Comparison of ENCODE assay signal across 16 cellular contexts in genomic region chr10:74896788-74897527, GRCh38.
DNase-seq lines count a peak whose midpoint lies in the region; ATAC-seq, FAIRE-seq and TF ChIP-seq lines count a peak whose summit lies in the region.
"Had no signal": no experiment of that assay in that cellular context is flagged by ENCODE, and none has a peak within 500 bp of the region (broad histone marks: within the 10 kb centered on the region; RNA-seq: fewer than 3 reads in every experiment).

No MANE protein-coding gene starts in this region.

- peaks cover 36% of the 10 kb centered on the region for H3K4me1 ChIP-seq in HEK293 (ENCODE audit: control insufficient read depth, insufficient read depth, low read length)

- no peak for TF ChIP-seq POLR2A in GM12892 (IDR thresholded peaks at IDR 0.05; ENCODE audit: low read depth, low read length)

- H3K36me3 ChIP-seq in HEK293 (ENCODE audit: control insufficient read depth in 2 of 2, insufficient read depth in 1 of 2, low read length in 2 of 2): no peaks in the 10 kb centered on the region
- H3K36me3 ChIP-seq: ovary, tibial nerve had no signal

- H3K9me3 ChIP-seq in HEK293 (ENCODE audit: control insufficient read depth, insufficient read depth, low read depth, low read length): no peaks in the 10 kb centered on the region
- H3K9me3 ChIP-seq: ovary, SK-N-SH, tibial nerve had no signal

- peaks cover 7% of the 10 kb centered on the region for H3K36me3 Mint-ChIP-seq in T-helper 1 cell treated with Interleukin-12 subunit alpha and Interleukin-12 subunit beta and Interleukin-4 antibody, amounts not matched to agents 30 μg/mL and 1 μg/mL, for 36 hours (ENCODE audit: low read depth)
- H3K36me3 Mint-ChIP-seq in activated T-helper 2 cell treated with anti-CD3 and anti-CD28 coated beads, Interferon-gamma antibody, Interleukin-2, Interleukin-4, amounts not matched to agents 10 μg/mL and 5 μg/mL and 100 μg/mL, durations not matched to agents 14 hours and 24 hours and 36 hours (ENCODE audit: low read depth): peaks cover 5% of the 10 kb centered on the region
- H3K36me3 Mint-ChIP-seq in natural killer cell treated with Interleukin-12 subunit alpha and Interleukin-12 subunit beta and Interleukin-15 and Interleukin-18, amount 100 ng/mL, for 72 hours: no peaks in the 10 kb centered on the region

- peaks cover 40% of the 10 kb centered on the region for H3K4me1 Mint-ChIP-seq in T-helper 1 cell treated with Interleukin-12 subunit alpha and Interleukin-12 subunit beta and Interleukin-4 antibody, amounts not matched to agents 30 μg/mL and 1 μg/mL, for 36 hours (ENCODE audit: low read depth)
- H3K4me1 Mint-ChIP-seq in activated T-helper 2 cell treated with anti-CD3 and anti-CD28 coated beads, Interferon-gamma antibody, Interleukin-2, Interleukin-4, amounts not matched to agents 10 μg/mL and 5 μg/mL and 100 μg/mL, durations not matched to agents 14 hours and 24 hours and 36 hours (ENCODE audit: low read depth): peaks cover 50% of the 10 kb centered on the region
- H3K4me1 Mint-ChIP-seq in natural killer cell treated with Interleukin-12 subunit alpha and Interleukin-12 subunit beta and Interleukin-15 and Interleukin-18, amount 100 ng/mL, for 72 hours (ENCODE audit: low read depth in 2 of 2): peaks cover 58 to 61% of the 10 kb centered on the region in 2 donors

- peak overlapping the region; percentile 87 for H3K27ac Mint-ChIP-seq in T-helper 1 cell treated with Interleukin-12 subunit alpha and Interleukin-12 subunit beta and Interleukin-4 antibody, amounts not matched to agents 30 μg/mL and 1 μg/mL, for 36 hours
- H3K27ac Mint-ChIP-seq in activated T-helper 2 cell treated with anti-CD3 and anti-CD28 coated beads, Interferon-gamma antibody, Interleukin-2, Interleukin-4, amounts not matched to agents 10 μg/mL and 5 μg/mL and 100 μg/mL, durations not matched to agents 14 hours and 24 hours and 36 hours: peak overlapping the region; percentile 74
- peak overlapping the region; percentile 83 to 93 for H3K27ac Mint-ChIP-seq in natural killer cell treated with Interleukin-12 subunit alpha and Interleukin-12 subunit beta and Interleukin-15 and Interleukin-18, amount 100 ng/mL, for 72 hours
- H3K27ac Mint-ChIP-seq: activated naive CD8-positive, alpha-beta T cell treated with anti-CD3 and anti-CD28 coated beads, Interleukin-2, amount 10 ng/mL, durations not matched to agents 7 days and 5 days had no signal

- FAIRE-seq in GM12892 (lab: Jason Lieb, UNC): no peak

- DNase-seq in T-helper 1 cell: no peak
- DNase-seq in activated T-helper 2 cell treated with anti-CD3 and anti-CD28 coated beads, Interferon-gamma antibody, Interleukin-2, Interleukin-4, amounts not matched to agents 10 μg/mL and 5 μg/mL and 100 μg/mL, durations not matched to agents 14 hours and 24 hours and 36 hours (ENCODE audit: low spot score): no peak
- no peak for DNase-seq in natural killer cell treated with Interleukin-12 subunit alpha and Interleukin-12 subunit beta and Interleukin-15 and Interleukin-18, amount 100 ng/mL, for 72 hours (ENCODE audit: low spot score)
- no peak for DNase-seq in GM12892 (ENCODE audit: insufficient read length)
- no peak for DNase-seq in OCI-M1 (lab: John Stamatoyannopoulos, UW)
- no peak for DNase-seq in effector CD4-positive, alpha-beta T cell
- DNase-seq: ACHN; activated naive CD8-positive, alpha-beta T cell treated with anti-CD3 and anti-CD28 coated beads, Interleukin-2, amount 10 ng/mL, durations not matched to agents 7 days and 5 days; effector CD8-positive, alpha-beta T cell; GDM1; NCI-H345; ovary; SK-N-SH had no signal

- no peak overlapping the region for H3K4me3 Mint-ChIP-seq in T-helper 1 cell treated with Interleukin-12 subunit alpha and Interleukin-12 subunit beta and Interleukin-4 antibody, amounts not matched to agents 30 μg/mL and 1 μg/mL, for 36 hours
- H3K4me3 Mint-ChIP-seq in activated T-helper 2 cell treated with anti-CD3 and anti-CD28 coated beads, Interferon-gamma antibody, Interleukin-2, Interleukin-4, amounts not matched to agents 10 μg/mL and 5 μg/mL and 100 μg/mL, durations not matched to agents 14 hours and 24 hours and 36 hours (ENCODE audit: low read depth): no peak overlapping the region
- H3K4me3 Mint-ChIP-seq in natural killer cell treated with Interleukin-12 subunit alpha and Interleukin-12 subunit beta and Interleukin-15 and Interleukin-18, amount 100 ng/mL, for 72 hours: peak overlapping the region; percentile 15
- H3K4me3 Mint-ChIP-seq: activated naive CD8-positive, alpha-beta T cell treated with anti-CD3 and anti-CD28 coated beads, Interleukin-2, amount 10 ng/mL, durations not matched to agents 7 days and 5 days had no signal

- peak overlapping the region; percentile 65 for H3K27ac ChIP-seq in HEK293 (ENCODE audit: extremely low read depth, low read depth, low read length)
- H3K27ac ChIP-seq: ovary, tibial nerve had no signal

- intact Hi-C loops in activated T-helper 2 cell treated with anti-CD3 and anti-CD28 coated beads, Interferon-gamma antibody, Interleukin-2, Interleukin-4, amounts not matched to agents 10 μg/mL and 5 μg/mL and 100 μg/mL, durations not matched to agents 14 hours and 24 hours and 36 hours (cut with micrococcal nuclease): loop anchor here (5.0 kb wide), 1 partner anchor 70 kb away; the partner anchor contains the start of gene KAT6B

- no peaks in the 10 kb centered on the region for H3K9me3 Mint-ChIP-seq in T-helper 1 cell treated with Interleukin-12 subunit alpha and Interleukin-12 subunit beta and Interleukin-4 antibody, amounts not matched to agents 30 μg/mL and 1 μg/mL, for 36 hours
- no peaks in the 10 kb centered on the region for H3K9me3 Mint-ChIP-seq in activated T-helper 2 cell treated with anti-CD3 and anti-CD28 coated beads, Interferon-gamma antibody, Interleukin-2, Interleukin-4, amounts not matched to agents 10 μg/mL and 5 μg/mL and 100 μg/mL, durations not matched to agents 14 hours and 24 hours and 36 hours
- H3K9me3 Mint-ChIP-seq in natural killer cell treated with Interleukin-12 subunit alpha and Interleukin-12 subunit beta and Interleukin-15 and Interleukin-18, amount 100 ng/mL, for 72 hours: no peaks in the 10 kb centered on the region
- H3K9me3 Mint-ChIP-seq: activated naive CD8-positive, alpha-beta T cell treated with anti-CD3 and anti-CD28 coated beads, Interleukin-2, amount 10 ng/mL, durations not matched to agents 7 days and 5 days had no signal

- CTCF ChIA-PET in HEK293 (lab: Yijun Ruan, JAX): no interaction called here

- ATAC-seq in natural killer cell treated with Interleukin-12 subunit alpha and Interleukin-12 subunit beta and Interleukin-15 and Interleukin-18, amount 100 ng/mL, for 72 hours: no peak

- POLR2A ChIA-PET in HEK293 (lab: Yijun Ruan, JAX): no interaction called here

- H3K4me3 ChIP-seq in HEK293 (ENCODE audit: low read depth, low read length): no peak overlapping the region
- H3K4me3 ChIP-seq: ovary, tibial nerve had no signal

- TF ChIP-seq CTCF in HEK293 (tag by site-specific recombination; IDR thresholded peaks at IDR 0.05): no peak

- H3K27me3 Mint-ChIP-seq in T-helper 1 cell treated with Interleukin-12 subunit alpha and Interleukin-12 subunit beta and Interleukin-4 antibody, amounts not matched to agents 30 μg/mL and 1 μg/mL, for 36 hours (ENCODE audit: low read depth): no peaks in the 10 kb centered on the region
- no peaks in the 10 kb centered on the region for H3K27me3 Mint-ChIP-seq in activated T-helper 2 cell treated with anti-CD3 and anti-CD28 coated beads, Interferon-gamma antibody, Interleukin-2, Interleukin-4, amounts not matched to agents 10 μg/mL and 5 μg/mL and 100 μg/mL, durations not matched to agents 14 hours and 24 hours and 36 hours (ENCODE audit: low read depth)
- no peaks in the 10 kb centered on the region for H3K27me3 Mint-ChIP-seq in natural killer cell treated with Interleukin-12 subunit alpha and Interleukin-12 subunit beta and Interleukin-15 and Interleukin-18, amount 100 ng/mL, for 72 hours
- H3K27me3 Mint-ChIP-seq: activated naive CD8-positive, alpha-beta T cell treated with anti-CD3 and anti-CD28 coated beads, Interleukin-2, amount 10 ng/mL, durations not matched to agents 7 days and 5 days had no signal

TF ChIP-seq in HEK293, 187 proteins besides CTCF, POLR2A, EP300 and RAD21 (continues in another document):
- no peak for TF ChIP-seq ZNF426 (tag by site-specific recombination; IDR thresholded peaks at IDR 0.05)
- peak; percentile 33; the same call in 1 of the 2 replicates for TF ChIP-seq ZBTB17 (tag by site-specific recombination; IDR thresholded peaks at IDR 0.05)
- no peak for TF ChIP-seq ZNF146 (tag by site-specific recombination; IDR thresholded peaks at IDR 0.05)
- TF ChIP-seq, protein P1, sequence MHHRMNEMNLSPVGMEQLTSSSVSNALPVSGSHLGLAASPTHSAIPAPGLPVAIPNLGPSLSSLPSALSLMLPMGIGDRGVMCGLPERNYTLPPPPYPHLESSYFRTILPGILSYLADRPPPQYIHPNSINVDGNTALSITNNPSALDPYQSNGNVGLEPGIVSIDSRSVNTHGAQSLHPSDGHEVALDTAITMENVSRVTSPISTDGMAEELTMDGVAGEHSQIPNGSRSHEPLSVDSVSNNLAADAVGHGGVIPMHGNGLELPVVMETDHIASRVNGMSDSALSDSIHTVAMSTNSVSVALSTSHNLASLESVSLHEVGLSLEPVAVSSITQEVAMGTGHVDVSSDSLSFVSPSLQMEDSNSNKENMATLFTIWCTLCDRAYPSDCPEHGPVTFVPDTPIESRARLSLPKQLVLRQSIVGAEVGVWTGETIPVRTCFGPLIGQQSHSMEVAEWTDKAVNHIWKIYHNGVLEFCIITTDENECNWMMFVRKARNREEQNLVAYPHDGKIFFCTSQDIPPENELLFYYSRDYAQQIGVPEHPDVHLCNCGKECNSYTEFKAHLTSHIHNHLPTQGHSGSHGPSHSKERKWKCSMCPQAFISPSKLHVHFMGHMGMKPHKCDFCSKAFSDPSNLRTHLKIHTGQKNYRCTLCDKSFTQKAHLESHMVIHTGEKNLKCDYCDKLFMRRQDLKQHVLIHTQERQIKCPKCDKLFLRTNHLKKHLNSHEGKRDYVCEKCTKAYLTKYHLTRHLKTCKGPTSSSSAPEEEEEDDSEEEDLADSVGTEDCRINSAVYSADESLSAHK (tag by site-specific recombination; IDR thresholded peaks at IDR 0.05): 0 out of 2 replicates have a peak, but pooled peaks have one; percentile 6
- 0 out of 2 replicates have a peak, but pooled peaks have one; percentile 38 for TF ChIP-seq SCRT1 (tag by site-specific recombination; IDR thresholded peaks at IDR 0.05; ENCODE audit: borderline replicate concordance)
- TF ChIP-seq OVOL3 (tag by site-specific recombination; IDR thresholded peaks at IDR 0.05): peak; percentile 51; the same call in 1 of the 2 replicates
- peak; percentile 60; the same call in 1 of the 2 replicates for TF ChIP-seq OSR2 (tag by site-specific recombination; IDR thresholded peaks at IDR 0.05)
- TF ChIP-seq ZBTB8A (tag by site-specific recombination; IDR thresholded peaks at IDR 0.05): 0 out of 2 replicates have a peak, but pooled peaks have one; percentile 18
- TF ChIP-seq ZNF843 (tag by site-specific recombination; IDR thresholded peaks at IDR 0.05): peak; percentile 83
